Comparison of ENCODE assay signal across 14 cellular contexts in the genomic region with DNA sequence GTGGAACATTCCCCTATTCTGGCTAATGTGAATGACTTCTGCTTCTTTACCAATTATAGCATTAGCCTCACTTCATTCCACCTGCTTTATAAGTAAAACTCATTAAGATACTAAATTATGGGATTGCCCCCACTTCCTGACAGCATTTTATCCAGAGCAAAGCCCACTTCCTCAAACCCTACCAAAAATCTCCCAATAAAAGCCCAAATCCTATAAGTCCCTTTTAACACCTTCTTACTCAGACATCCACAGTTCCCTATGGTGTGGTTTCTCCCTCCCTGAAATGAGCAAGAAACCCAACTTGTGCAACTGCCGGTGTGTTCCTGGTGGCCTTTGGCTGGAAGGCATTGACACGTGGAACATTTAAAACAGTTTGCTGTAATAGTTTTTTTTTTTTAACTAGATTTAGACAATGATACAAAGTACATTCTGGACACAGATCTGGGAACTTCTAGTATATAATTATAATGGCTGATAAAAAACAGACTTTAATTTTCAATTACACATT. TPM values are rescaled to one million over a fixed set of nuclear protein-coding genes. Genes with fewer than 3 reads are reported as not detected.
A peak's percentile ranks its signal among the peaks of the same experiment; 100 is the strongest.
DNase-seq lines count a peak whose midpoint lies in the region; ATAC-seq, FAIRE-seq and TF ChIP-seq lines count a peak whose summit lies in the region.
"Had no signal": no experiment of that assay in that cellular context is flagged by ENCODE, and none has a peak within 500 bp of the region (broad histone marks: within the 10 kb centered on the region; RNA-seq: fewer than 3 reads in every experiment).

No MANE protein-coding gene starts in this region.

- H3K9ac ChIP-seq in Karpas-422 (ENCODE audit: low read length) (no peak overlapping the region), K562 (ENCODE audit: insufficient read depth in 1 of 2, low read depth in 2 of 2, low read length in 2 of 2) (no peak overlapping the region)

- H3K4me1 Mint-ChIP-seq in activated CD8-positive, alpha-beta T cell treated with anti-CD3 and anti-CD28 coated beads, Interleukin-2, amount 10 ng/mL, durations not matched to agents 7 days and 5 days (ENCODE audit: low read depth) = peaks cover 16% of the 10 kb centered on the region
- peaks cover 5% of the 10 kb centered on the region for H3K4me1 Mint-ChIP-seq in activated CD4-positive, alpha-beta T cell treated with anti-CD3 and anti-CD28 coated beads, Interleukin-2, amount 10 ng/mL, durations not matched to agents 24 days and 14 days
- H3K4me1 Mint-ChIP-seq: activated CD4-positive, alpha-beta T cell treated with anti-CD3 and anti-CD28 coated beads for 36 hours had no signal

- no peak for ATAC-seq in K562
- no peak for ATAC-seq in activated CD8-positive, alpha-beta T cell treated with anti-CD3 and anti-CD28 coated beads, Interleukin-2, amount 10 ng/mL, durations not matched to agents 7 days and 5 days
- ATAC-seq: activated CD4-positive, alpha-beta T cell treated with anti-CD3 and anti-CD28 coated beads for 36 hours had no signal

- 29% methylated on average over 2 of the region's 2 CpGs for WGBS in K562 (ENCODE audit: insufficient coverage, low coverage, missing lambda C conversion rate)

- BruUV-seq in K562 (replicated peaks; lab: Mats Ljungman, UMichigan) = no TSS peak

- no peak overlapping the region for H3K27ac Mint-ChIP-seq in activated CD8-positive, alpha-beta T cell treated with anti-CD3 and anti-CD28 coated beads, Interleukin-2, amount 10 ng/mL, durations not matched to agents 7 days and 5 days
- H3K27ac Mint-ChIP-seq in activated CD4-positive, alpha-beta T cell treated with anti-CD3 and anti-CD28 coated beads, Interleukin-2, amount 10 ng/mL, durations not matched to agents 24 days and 14 days = no peak overlapping the region
- H3K27ac Mint-ChIP-seq: activated CD4-positive, alpha-beta T cell treated with anti-CD3 and anti-CD28 coated beads for 36 hours; progenitor cell of endocrine pancreas had no signal

- no peak for TF ChIP-seq CTCF in BJ (IDR thresholded peaks at IDR 0.05; ENCODE audit: insufficient read depth, low read depth, low read length)
- TF ChIP-seq CTCF in K562 (IDR thresholded peaks at IDR 0.05 in 2 of 3, conservative IDR thresholded peaks at IDR 0.05 in 1 of 3; ENCODE audit: insufficient read depth in 2 of 3, low read depth in 1 of 3, low read length in 3 of 3) = no peak

- no peak overlapping the region for H3K4me2 ChIP-seq in Karpas-422 (ENCODE audit: low read depth, low read length, poor library complexity, severe bottlenecking)
- no peak overlapping the region; the same call in 1 of the 2 replicates for H3K4me2 ChIP-seq in K562 (ENCODE audit: insufficient read depth, low read length)

- H4K20me1 ChIP-seq in Karpas-422 (ENCODE audit: insufficient read depth, low read depth, low read length) (no peaks in the 10 kb centered on the region), K562 (replicated peaks; ENCODE audit: control insufficient read depth, insufficient read depth, low read length) (no peaks in the 10 kb centered on the region)

- TF ChIP-seq POLR2A in K562 (conservative IDR thresholded peaks at IDR 0.05) = no peak

- H3K27me3 ChIP-seq in BJ (ENCODE audit: control insufficient read depth, insufficient read depth, low read length) = no peaks in the 10 kb centered on the region
- no peaks in the 10 kb centered on the region for H3K27me3 ChIP-seq in Karpas-422 (ENCODE audit: low read length)
- no peaks in the 10 kb centered on the region for H3K27me3 ChIP-seq in K562 (ENCODE audit: control insufficient read depth in 2 of 2, insufficient read depth in 2 of 2, low read length in 2 of 2)
- H3K27me3 ChIP-seq: heart left ventricle had no signal

- TF ChIP-seq RAD21 in K562 (CRISPR knock-in tag; conservative IDR thresholded peaks at IDR 0.05 in 1 of 2, IDR thresholded peaks at IDR 0.05 in 1 of 2) = no peak

- in situ Hi-C loops in K562 (cut with MboI) = no loop called here

- H3K27ac ChIP-seq in Karpas-422 (ENCODE audit: low read length) (peak overlapping the region; percentile 46), K562 (ENCODE audit: extremely low read depth, low read depth, low read length) (no peak overlapping the region)

- no peak for TF ChIP-seq EP300 in K562 (IDR thresholded peaks at IDR 0.05; ENCODE audit: low read length)

- FAIRE-seq in K562 (lab: Jason Lieb, UNC) = no peak
- FAIRE-seq: colon had no signal

- no peaks in the 10 kb centered on the region for H3K9me3 Mint-ChIP-seq in activated CD8-positive, alpha-beta T cell treated with anti-CD3 and anti-CD28 coated beads, Interleukin-2, amount 10 ng/mL, durations not matched to agents 7 days and 5 days (ENCODE audit: insufficient read depth)
- H3K9me3 Mint-ChIP-seq in activated CD4-positive, alpha-beta T cell treated with anti-CD3 and anti-CD28 coated beads, Interleukin-2, amount 10 ng/mL, durations not matched to agents 24 days and 14 days = no peaks in the 10 kb centered on the region

- DNase-seq in BJ (ENCODE audit: low read depth) = peak; percentile 21
- no peak for DNase-seq in Karpas-422
- DNase-seq in K562 (ENCODE audit: extremely low read depth in 1 of 4, low spot score in 3 of 4) = no peak
- DNase-seq in lung microvascular endothelial cell (ENCODE audit: low read depth in 2 of 2) = peak; percentile 7 to 12
- DNase-seq in cerebellar nuclear complex (lab: John Stamatoyannopoulos, UW) = no peak
- no peak for DNase-seq in NCI-H1930 (lab: John Stamatoyannopoulos, UW)
- no peak for DNase-seq in activated CD8-positive, alpha-beta T cell treated with anti-CD3 and anti-CD28 coated beads, Interleukin-2, amount 10 ng/mL, durations not matched to agents 7 days and 5 days
- no peak for DNase-seq in activated CD4-positive, alpha-beta T cell treated with anti-CD3 and anti-CD28 coated beads, Interleukin-2, amount 10 ng/mL, durations not matched to agents 24 days and 14 days
- DNase-seq: activated CD4-positive, alpha-beta T cell treated with anti-CD3 and anti-CD28 coated beads for 36 hours; activated effector memory CD4-positive, alpha-beta T cell treated with anti-CD3 and anti-CD28 coated beads, Interleukin-2, amount 50 U/mL, for 16 hours; mesendoderm had no signal

- H3K9me3 ChIP-seq in Karpas-422 (ENCODE audit: low read length) (no peaks in the 10 kb centered on the region), K562 (replicated peaks; ENCODE audit: control insufficient read depth, insufficient read depth, low read depth, low read length) (no peaks in the 10 kb centered on the region)
- H3K9me3 ChIP-seq: heart left ventricle had no signal

- intact Hi-C loops in K562 (cut with micrococcal nuclease) = loop anchor here (2.0 kb wide), 1 partner anchor 190 kb away; no protein-coding TSS in a partner anchor
- intact Hi-C loops in activated CD4-positive, alpha-beta T cell treated with anti-CD3 and anti-CD28 coated beads, Interleukin-2, amount 10 ng/mL, durations not matched to agents 24 days and 14 days (cut with micrococcal nuclease) = loop anchor here (2.0 kb wide), 1 partner anchor 190 kb away; no protein-coding TSS in a partner anchor

- no peaks in the 10 kb centered on the region for H3K36me3 ChIP-seq in BJ (ENCODE audit: control insufficient read depth, insufficient read depth, low read length)
- H3K36me3 ChIP-seq in Karpas-422 (ENCODE audit: insufficient read depth, low read length) = no peaks in the 10 kb centered on the region
- H3K36me3 ChIP-seq in K562 (ENCODE audit: control insufficient read depth, insufficient read depth, low read length) = no peaks in the 10 kb centered on the region
- H3K36me3 ChIP-seq: heart left ventricle had no signal

- no peak overlapping the region for H2AFZ ChIP-seq in Karpas-422 (ENCODE audit: low read length)
- 0 out of 2 replicates have a peak overlapping the region, but pooled peaks have one; percentile 45 for H2AFZ ChIP-seq in K562 (ENCODE audit: low read depth, low read length)

- no peaks in the 10 kb centered on the region for H3K27me3 Mint-ChIP-seq in activated CD8-positive, alpha-beta T cell treated with anti-CD3 and anti-CD28 coated beads, Interleukin-2, amount 10 ng/mL, durations not matched to agents 7 days and 5 days (ENCODE audit: low read depth)
- no peaks in the 10 kb centered on the region for H3K27me3 Mint-ChIP-seq in activated CD4-positive, alpha-beta T cell treated with anti-CD3 and anti-CD28 coated beads, Interleukin-2, amount 10 ng/mL, durations not matched to agents 24 days and 14 days
- H3K27me3 Mint-ChIP-seq: activated CD4-positive, alpha-beta T cell treated with anti-CD3 and anti-CD28 coated beads for 36 hours; progenitor cell of endocrine pancreas had no signal

- H3K36me3 Mint-ChIP-seq in activated CD8-positive, alpha-beta T cell treated with anti-CD3 and anti-CD28 coated beads, Interleukin-2, amount 10 ng/mL, durations not matched to agents 7 days and 5 days (ENCODE audit: low read depth) = no peaks in the 10 kb centered on the region
- H3K36me3 Mint-ChIP-seq in activated CD4-positive, alpha-beta T cell treated with anti-CD3 and anti-CD28 coated beads, Interleukin-2, amount 10 ng/mL, durations not matched to agents 24 days and 14 days (ENCODE audit: low read depth) = no peaks in the 10 kb centered on the region

- H3K4me3 Mint-ChIP-seq in activated CD8-positive, alpha-beta T cell treated with anti-CD3 and anti-CD28 coated beads, Interleukin-2, amount 10 ng/mL, durations not matched to agents 7 days and 5 days = no peak overlapping the region
- H3K4me3 Mint-ChIP-seq in activated CD4-positive, alpha-beta T cell treated with anti-CD3 and anti-CD28 coated beads, Interleukin-2, amount 10 ng/mL, durations not matched to agents 24 days and 14 days = no peak overlapping the region
- H3K4me3 Mint-ChIP-seq: activated CD4-positive, alpha-beta T cell treated with anti-CD3 and anti-CD28 coated beads for 36 hours had no signal

- H3K9me1 ChIP-seq in K562 (ENCODE audit: control insufficient read depth, insufficient read depth, low read length) = no peaks in the 10 kb centered on the region

- CTCF ChIA-PET in BJ (lab: Yijun Ruan, JAX) (interaction anchor here (1.1 to 1.4 kb wide), 3 partner anchors 57 to 191 kb away, joined by 4 to 5 read pairs (median 5); no protein-coding TSS in a partner anchor), K562 (lab: Yijun Ruan, JAX; ENCODE audit: low intra/inter-chr PET ratio) (no interaction called here)
- CTCF ChIA-PET in activated CD8-positive, alpha-beta T cell treated with anti-CD3 and anti-CD28 coated beads, Interleukin-2, amount 10 ng/mL, durations not matched to agents 7 days and 5 days (lab: Charles Lee) = interaction anchor here (0.8 to 8.2 kb wide), 11 partner anchors 51 to 496 kb away, joined by 3 to 184 read pairs (median 6); a partner anchor contains a TSS

- no peak overlapping the region for H3K4me3 ChIP-seq in BJ (ENCODE audit: low read depth, low read length)
- no peak overlapping the region for H3K4me3 ChIP-seq in Karpas-422 (ENCODE audit: low read length)
- H3K4me3 ChIP-seq in K562 = no peak overlapping the region
- H3K4me3 ChIP-seq: heart left ventricle had no signal

- H3K4me1 ChIP-seq in Karpas-422 (ENCODE audit: low read length) (peaks cover 15% of the 10 kb centered on the region), K562 (replicated peaks in 1 of 2; ENCODE audit: control insufficient read depth in 2 of 2, insufficient read depth in 2 of 2, low read length in 2 of 2) (peaks cover 0 to 9% of the 10 kb centered on the region in 2 experiments; a peak in 2 of 5 replicates)

- H3K9me2 ChIP-seq in Karpas-422 (replicated peaks; ENCODE audit: insufficient read depth, low read length) = no peaks in the 10 kb centered on the region

- no peaks in the 10 kb centered on the region for H3K79me2 ChIP-seq in Karpas-422 (ENCODE audit: low read length)
- H3K79me2 ChIP-seq in K562 (ENCODE audit: control insufficient read depth, insufficient read depth, low read length) = no peaks in the 10 kb centered on the region

- POLR2A ChIA-PET in BJ (lab: Charles Lee) (interaction anchor here (0.9 kb wide), 1 partner anchor 53 kb away, joined by 6 read pairs; a partner anchor contains a TSS), K562 (lab: Yijun Ruan, JAX) (interaction anchor here (1.4 kb wide), 1 partner anchor 18 kb away, joined by 3 read pairs; no protein-coding TSS in a partner anchor)
- POLR2A ChIA-PET in activated CD8-positive, alpha-beta T cell treated with anti-CD3 and anti-CD28 coated beads, Interleukin-2, amount 10 ng/mL, durations not matched to agents 7 days and 5 days (lab: Charles Lee) = interaction anchor here (1.1 kb wide), 1 partner anchor 54 kb away, joined by 3 read pairs; no protein-coding TSS in a partner anchor

RNA-seq across cellular contexts. Expression of a gene that starts 53.1 kb away (rescaled TPM):
- polyA plus RNA-seq in BJ (2011; rRNA removed) (2.5 and 6.4 TPM in 2 replicates), K562 (2011; rRNA removed) (3.2 and 4.7 TPM in 2 replicates), K562 (2014; fragmentation: Illumina TruSeq; extraction: Trizol) (3.3 and 3.5 TPM in 2 replicates), K562 (2014; fragmentation: Nextera tagmentation; extraction: Ambion mirVana) (1 to 10 TPM; 1.4 to 2.0 TPM), K562 (2014; rRNA removed) (3.5 and 4.0 TPM in 2 replicates)
- polyA minus RNA-seq in BJ (2011; rRNA and poly(A)+ RNA removed) = 0.98 and 1.6 TPM in 2 replicates
- 22.7 and 24.2 TPM in 2 replicates for total RNA-seq in Karpas-422 (2014; rRNA removed; shearing (Covaris generic); ENCODE audit: low replicate concordance)
- 2.5 and 12.8 TPM in 2 replicates for total RNA-seq in K562 (2011; cell fraction: chromatin; rRNA removed; ENCODE audit: low replicate concordance)
- 0.50 and 1.1 TPM in 2 replicates for total RNA-seq in K562 (2011; cell fraction: nucleolus; rRNA removed)
- 2.1 and 5.7 TPM in 2 replicates for total RNA-seq in K562 (2011; cell fraction: nucleoplasm; rRNA removed)
- total RNA-seq in K562 (2014; rRNA removed) (1.2 and 1.3 TPM in 2 replicates), K562 (2014; rRNA removed; fragmentation: Illumina TruSeq; extraction: Trizol) (3.6 and 4.5 TPM in 2 replicates), K562 (2015; rRNA removed; fragmentation: Illumina TruSeq; extraction: Trizol) (4.1 and 4.2 TPM in 2 replicates), K562 (2021) (2.6 and 4.7 TPM in 2 replicates), lung microvascular endothelial cell (3.7 and 4.0 TPM in 2 replicates)
- 0.30 and 0.80 TPM in 2 replicates for polyA plus RNA-seq in K562 (2011; cell fraction: cytosol; rRNA removed)
- 1.7 and 3.3 TPM in 2 replicates for polyA plus RNA-seq in K562 (2011; cell fraction: nucleus; rRNA removed)
- 2.0 and 3.7 TPM in 2 replicates for polyA plus RNA-seq in K562 (2012)
- 3.0 and 3.6 TPM in 2 replicates for polyA minus RNA-seq in K562 (2011; rRNA and poly(A)+ RNA removed)
- 1.7 and 4.0 TPM in 2 replicates for polyA minus RNA-seq in K562 (2011; cell fraction: cytosol; rRNA and poly(A)+ RNA removed)
- 2.6 and 4.1 TPM in 2 replicates for polyA minus RNA-seq in K562 (2011; cell fraction: nucleus; rRNA and poly(A)+ RNA removed)
- 1 to 10 TPM; 5.1 to 5.5 TPM for total RNA-seq in activated CD8-positive, alpha-beta T cell treated with anti-CD3 and anti-CD28 coated beads, Interleukin-2, amount 10 ng/mL, durations not matched to agents 7 days and 5 days
- total RNA-seq in activated CD4-positive, alpha-beta T cell treated with anti-CD3 and anti-CD28 coated beads, Interleukin-2, amount 10 ng/mL, durations not matched to agents 24 days and 14 days = 6.0 and 8.2 TPM in 2 replicates

Comparison
In these comparisons a context has a peak if more than half of its experiments do, and no peak if none do; other contexts are left out.
1. DNase-seq: peak in BJ (single experiment) and lung microvascular endothelial cell (2 of 2); none in Karpas-422 (single experiment), K562 (0 of 4), cerebellar nuclear complex (0 of 2), NCI-H1930 (0 of 2), activated CD8-positive, alpha-beta T cell treated with anti-CD3 and anti-CD28 coated beads, Interleukin-2, amount 10 ng/mL, durations not matched to agents 7 days and 5 days (single experiment) and activated CD4-positive, alpha-beta T cell treated with anti-CD3 and anti-CD28 coated beads, Interleukin-2, amount 10 ng/mL, durations not matched to agents 24 days and 14 days (single experiment).